ENCODE assay signal across 8 cellular contexts in the genomic region with DNA sequence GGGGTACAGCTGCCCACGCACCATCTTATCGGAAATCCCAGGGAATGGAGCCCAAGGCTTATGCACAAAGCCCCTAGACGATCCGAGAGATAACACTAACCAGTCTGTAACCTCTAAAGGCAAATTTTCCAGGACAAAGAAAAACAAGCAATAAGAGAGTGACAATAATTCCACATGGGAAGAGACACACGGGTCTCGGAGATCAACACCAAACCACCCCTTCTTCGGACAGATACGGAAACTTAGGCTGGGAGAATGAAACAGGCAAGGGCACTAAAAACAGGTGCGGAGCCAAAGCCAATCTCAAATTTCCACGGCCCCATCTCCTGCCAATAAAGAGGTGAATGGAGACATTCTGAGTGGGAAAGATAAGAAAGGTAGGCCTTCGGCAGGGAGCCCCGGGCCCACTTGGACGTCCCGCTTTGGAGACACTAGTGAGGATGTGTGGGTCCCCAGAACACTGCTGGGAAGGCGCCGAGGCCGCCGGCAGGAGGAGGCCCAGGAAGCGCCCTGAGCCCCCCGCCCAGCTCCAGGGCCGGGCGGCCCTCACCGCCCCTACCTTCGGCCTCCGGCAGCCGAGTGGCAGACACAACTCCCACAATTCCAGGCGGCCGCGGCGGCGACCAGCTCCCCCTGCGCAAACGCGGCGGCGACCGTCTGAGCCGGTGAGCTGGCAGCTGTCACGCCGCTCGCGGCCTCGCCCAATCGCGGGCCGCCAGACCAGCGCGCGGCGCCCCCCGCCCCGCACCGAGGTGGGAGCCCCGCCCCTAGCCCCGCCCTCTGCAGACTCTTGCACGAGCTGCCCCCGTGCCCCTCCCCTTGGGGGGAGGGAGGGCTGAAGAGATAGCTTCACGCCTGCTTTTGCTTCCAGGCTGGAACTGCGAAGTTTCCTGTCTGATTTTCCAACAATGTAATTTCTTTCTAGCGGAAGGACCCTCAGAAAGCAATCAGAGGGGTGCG.
DNase-seq lines count a peak whose midpoint lies in the region; ATAC-seq and TF ChIP-seq lines count a peak whose summit lies in the region.

A gene (minus strand): TSS at position 659 of the 960 bp plus-strand sequence. CDS start 70,525 bp downstream, outside the sequence.

- POLR2A ChIA-PET in GM10248 (lab: Yijun Ruan, JAX) = interaction anchor here (0.5 to 0.7 kb wide), 3 partner anchors 20 to 1444 kb away, joined by 3 to 8 read pairs (median 5); no protein-coding TSS in a partner anchor

- peaks cover 4% of the 10 kb centered on the region for H3K36me3 Mint-ChIP-seq in activated naive CD4-positive, alpha-beta T cell treated with anti-CD3 and anti-CD28 coated beads, Interleukin-2, amount 50 U/mL, for 24 hours

- H3K4me3 Mint-ChIP-seq in activated naive CD4-positive, alpha-beta T cell treated with anti-CD3 and anti-CD28 coated beads, Interleukin-2, amount 50 U/mL, for 24 hours = peak within 1 kb of the TSS; percentile 95

- H3K4me1 Mint-ChIP-seq in activated naive CD4-positive, alpha-beta T cell treated with anti-CD3 and anti-CD28 coated beads, Interleukin-2, amount 50 U/mL, for 24 hours = peaks cover 32% of the 10 kb centered on the region

- peak; percentile 98 for DNase-seq in GM10248 (ENCODE audit: extremely low spot score)
- peak; percentile 86 for DNase-seq in NCI-H1092 treated with DMSO at 0.1 percent for 48 hours (lab: John Stamatoyannopoulos, UW)
- peak; percentile 94 for DNase-seq in globus pallidus (ENCODE audit: low spot score)
- DNase-seq in nucleus accumbens (lab: John Stamatoyannopoulos, UW) = peak; percentile 21 to 98 (median 94)
- DNase-seq in superior temporal gyrus (ENCODE audit: extremely low spot score) = peak; percentile 89

- CTCF ChIA-PET in GM10248 (lab: Yijun Ruan, JAX) = interaction anchor here (0.9 to 1.9 kb wide), 3 partner anchors 9 to 15 kb away, joined by 3 to 6 read pairs (median 4); no protein-coding TSS in a partner anchor

- ATAC-seq in HG02610 (IDR thresholded peaks at IDR 0.05; ENCODE audit: unreplicated experiment) (peak; percentile 98), SK-N-SH treated with all-trans-retinoic acid at 6 μM for 48 hours (peak; percentile 100)

- peak within 1 kb of the TSS; percentile 92 for H3K27ac Mint-ChIP-seq in activated naive CD4-positive, alpha-beta T cell treated with anti-CD3 and anti-CD28 coated beads, Interleukin-2, amount 50 U/mL, for 24 hours

- TF ChIP-seq CTCF in GM10248 (IDR thresholded peaks at IDR 0.05; ENCODE audit: control extremely low read depth, extremely low read depth, low read depth, missing control alignments) = no peak

- no peaks in the 10 kb centered on the region for H3K27me3 Mint-ChIP-seq in activated naive CD4-positive, alpha-beta T cell treated with anti-CD3 and anti-CD28 coated beads, Interleukin-2, amount 50 U/mL, for 24 hours

- H3K9me3 Mint-ChIP-seq in activated naive CD4-positive, alpha-beta T cell treated with anti-CD3 and anti-CD28 coated beads, Interleukin-2, amount 50 U/mL, for 24 hours = no peaks in the 10 kb centered on the region

TF ChIP-seq in SK-N-SH treated with all-trans-retinoic acid at 6 μM for 48 hours, 23 proteins besides CTCF, POLR2A, EP300 and RAD21:
- TF ChIP-seq, protein P1, sequence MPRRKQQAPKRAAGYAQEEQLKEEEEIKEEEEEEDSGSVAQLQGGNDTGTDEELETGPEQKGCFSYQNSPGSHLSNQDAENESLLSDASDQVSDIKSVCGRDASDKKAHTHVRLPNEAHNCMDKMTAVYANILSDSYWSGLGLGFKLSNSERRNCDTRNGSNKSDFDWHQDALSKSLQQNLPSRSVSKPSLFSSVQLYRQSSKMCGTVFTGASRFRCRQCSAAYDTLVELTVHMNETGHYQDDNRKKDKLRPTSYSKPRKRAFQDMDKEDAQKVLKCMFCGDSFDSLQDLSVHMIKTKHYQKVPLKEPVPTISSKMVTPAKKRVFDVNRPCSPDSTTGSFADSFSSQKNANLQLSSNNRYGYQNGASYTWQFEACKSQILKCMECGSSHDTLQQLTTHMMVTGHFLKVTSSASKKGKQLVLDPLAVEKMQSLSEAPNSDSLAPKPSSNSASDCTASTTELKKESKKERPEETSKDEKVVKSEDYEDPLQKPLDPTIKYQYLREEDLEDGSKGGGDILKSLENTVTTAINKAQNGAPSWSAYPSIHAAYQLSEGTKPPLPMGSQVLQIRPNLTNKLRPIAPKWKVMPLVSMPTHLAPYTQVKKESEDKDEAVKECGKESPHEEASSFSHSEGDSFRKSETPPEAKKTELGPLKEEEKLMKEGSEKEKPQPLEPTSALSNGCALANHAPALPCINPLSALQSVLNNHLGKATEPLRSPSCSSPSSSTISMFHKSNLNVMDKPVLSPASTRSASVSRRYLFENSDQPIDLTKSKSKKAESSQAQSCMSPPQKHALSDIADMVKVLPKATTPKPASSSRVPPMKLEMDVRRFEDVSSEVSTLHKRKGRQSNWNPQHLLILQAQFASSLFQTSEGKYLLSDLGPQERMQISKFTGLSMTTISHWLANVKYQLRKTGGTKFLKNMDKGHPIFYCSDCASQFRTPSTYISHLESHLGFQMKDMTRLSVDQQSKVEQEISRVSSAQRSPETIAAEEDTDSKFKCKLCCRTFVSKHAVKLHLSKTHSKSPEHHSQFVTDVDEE (CRISPR knock-in tag; IDR thresholded peaks at IDR 0.05) = 0 out of 2 replicates have a peak, but pooled peaks have one; percentile 30
- TF ChIP-seq TOX (CRISPR knock-in tag; IDR thresholded peaks at IDR 0.05; ENCODE audit: borderline replicate concordance) (no peak), ZNF70 (CRISPR knock-in tag; IDR thresholded peaks at IDR 0.05) (no peak), ZFP30 (CRISPR knock-in tag; IDR thresholded peaks at IDR 0.05) (no peak)

Comparison
In these comparisons a context has a peak if more than half of its experiments do, and no peak if none do; other contexts are left out.
1. Peak in every context shown above with its lines: DNase-seq and ATAC-seq.